In the genomic region with DNA sequence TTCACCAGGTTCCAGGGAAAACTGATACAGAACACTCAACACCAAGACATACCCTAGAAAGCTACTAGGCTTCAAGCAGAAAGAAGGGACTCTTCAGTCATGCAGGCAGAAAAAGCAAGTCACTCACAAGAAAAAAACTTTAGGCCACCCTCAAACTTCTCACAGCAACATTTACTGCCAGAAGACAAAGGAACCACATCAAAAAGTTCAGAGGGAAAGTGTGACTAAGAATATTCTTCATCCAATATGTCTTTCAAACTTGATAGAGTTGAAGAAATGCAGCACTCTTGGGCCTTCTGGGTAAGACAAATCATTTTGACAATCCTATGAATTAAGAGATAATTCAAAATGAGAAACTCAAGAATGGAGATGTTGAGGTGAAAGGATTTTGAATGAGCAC, we compare ENCODE assay signal across 19 cellular contexts. TPM values are rescaled to one million over a fixed set of nuclear protein-coding genes. Genes with fewer than 3 reads are reported as not detected.
DNase-seq lines count a peak whose midpoint lies in the region; ATAC-seq and TF ChIP-seq lines count a peak whose summit lies in the region.
"Had no signal": no experiment of that assay in that cellular context is flagged by ENCODE, and none has a peak within 500 bp of the region (broad histone marks: within the 10 kb centered on the region; RNA-seq: fewer than 3 reads in every experiment).

No MANE protein-coding gene starts in this region.

- H3K27ac Mint-ChIP-seq in activated naive CD4-positive, alpha-beta T cell treated with anti-CD3 and anti-CD28 coated beads for 36 hours, result peak overlapping the region; percentile 66
- no peak overlapping the region for H3K27ac Mint-ChIP-seq in activated naive CD8-positive, alpha-beta T cell treated with anti-CD3 and anti-CD28 coated beads, Interleukin-2, amount 50 U/mL, for 24 hours
- H3K27ac Mint-ChIP-seq: CD14-positive monocyte had no signal

- peaks cover 0 to 7% (median 0%) of the 10 kb centered on the region in 45 donors for H3K27me3 ChIP-seq in dorsolateral prefrontal cortex

- ATAC-seq in SK-N-SH treated with all-trans-retinoic acid at 6 μM for 48 hours, result peak; percentile 23
- peak; percentile 75 for ATAC-seq in activated naive CD8-positive, alpha-beta T cell treated with anti-CD3 and anti-CD28 coated beads, Interleukin-2, amount 50 U/mL, for 24 hours
- ATAC-seq: Panc1 had no signal

- CTCF ChIA-PET in activated naive CD4-positive, alpha-beta T cell treated with anti-CD3 and anti-CD28 coated beads for 36 hours (lab: Charles Lee), result interaction anchor here (0.6 kb wide), 1 partner anchor 9 kb away, joined by 4 read pairs; no protein-coding TSS in a partner anchor

- no peaks in the 10 kb centered on the region for H3K36me3 Mint-ChIP-seq in activated naive CD4-positive, alpha-beta T cell treated with anti-CD3 and anti-CD28 coated beads for 36 hours (ENCODE audit: low read depth)
- no peaks in the 10 kb centered on the region for H3K36me3 Mint-ChIP-seq in activated naive CD8-positive, alpha-beta T cell treated with anti-CD3 and anti-CD28 coated beads, Interleukin-2, amount 50 U/mL, for 24 hours (ENCODE audit: low read depth)

- TF ChIP-seq CTCF in dorsolateral prefrontal cortex (IDR thresholded peaks at IDR 0.05 in 54 of 56, conservative IDR thresholded peaks at IDR 0.05 in 2 of 56; ENCODE audit: low read depth in 1 of 56, partially characterized antibody in 56 of 56), result no peak

- H3K4me1 Mint-ChIP-seq in activated naive CD4-positive, alpha-beta T cell treated with anti-CD3 and anti-CD28 coated beads for 36 hours (ENCODE audit: low read depth), result peaks cover 12% of the 10 kb centered on the region
- H3K4me1 Mint-ChIP-seq in activated naive CD8-positive, alpha-beta T cell treated with anti-CD3 and anti-CD28 coated beads, Interleukin-2, amount 50 U/mL, for 24 hours, result peaks cover 9% of the 10 kb centered on the region

- no peak for DNase-seq in activated naive CD4-positive, alpha-beta T cell treated with anti-CD3 and anti-CD28 coated beads for 36 hours
- no peak for DNase-seq in activated naive CD4-positive, alpha-beta T cell treated with Interleukin-2 at 50 U/mL for 16 hours
- DNase-seq in activated naive CD8-positive, alpha-beta T cell treated with anti-CD3 and anti-CD28 coated beads, Interleukin-2, amount 50 U/mL, for 24 hours, result no peak
- DNase-seq in caudate nucleus (lab: John Stamatoyannopoulos, UW) (no peak), dorsolateral prefrontal cortex (no peak), NCI-H128 (lab: John Stamatoyannopoulos, UW; ENCODE audit: unreplicated experiment) (no peak)
- DNase-seq: ACHN, AML-193, DMS 273 treated with DMSO at 0.1 percent for 48 hours, GF-D8, GM23248, HCEC 1CT, IMR-90, NCI-H1436, NCI-H2081, NCI-H510A had no signal

- peaks cover 22% of the 10 kb centered on the region for H3K27me3 Mint-ChIP-seq in activated naive CD4-positive, alpha-beta T cell treated with anti-CD3 and anti-CD28 coated beads for 36 hours (ENCODE audit: low read depth)
- H3K27me3 Mint-ChIP-seq in activated naive CD8-positive, alpha-beta T cell treated with anti-CD3 and anti-CD28 coated beads, Interleukin-2, amount 50 U/mL, for 24 hours, result peaks cover 26% of the 10 kb centered on the region

- H3K4me3 Mint-ChIP-seq in activated naive CD4-positive, alpha-beta T cell treated with anti-CD3 and anti-CD28 coated beads for 36 hours, result no peak overlapping the region
- no peak overlapping the region for H3K4me3 Mint-ChIP-seq in activated naive CD8-positive, alpha-beta T cell treated with anti-CD3 and anti-CD28 coated beads, Interleukin-2, amount 50 U/mL, for 24 hours
- H3K4me3 Mint-ChIP-seq: CD14-positive monocyte had no signal

- no peaks in the 10 kb centered on the region for H3K9me3 Mint-ChIP-seq in activated naive CD4-positive, alpha-beta T cell treated with anti-CD3 and anti-CD28 coated beads for 36 hours
- no peaks in the 10 kb centered on the region for H3K9me3 Mint-ChIP-seq in activated naive CD8-positive, alpha-beta T cell treated with anti-CD3 and anti-CD28 coated beads, Interleukin-2, amount 50 U/mL, for 24 hours

- intact Hi-C loops in activated naive CD4-positive, alpha-beta T cell treated with anti-CD3 and anti-CD28 coated beads for 36 hours (cut with micrococcal nuclease), result loop anchor here (1.0 kb wide), 1 partner anchor 39 kb away; no protein-coding TSS in a partner anchor
- intact Hi-C loops in dorsolateral prefrontal cortex (cut with DNase I), result no loop called here

- no peak overlapping the region for H3K27ac ChIP-seq in caudate nucleus (ENCODE audit: low read depth, low read length)
- H3K27ac ChIP-seq in dorsolateral prefrontal cortex, result no peak overlapping the region
- H3K27ac ChIP-seq: GM23248 had no signal

- no peak overlapping the region for H3K4me3 ChIP-seq in dorsolateral prefrontal cortex
- H3K4me3 ChIP-seq: GM23248 had no signal

TF ChIP-seq in SK-N-SH treated with all-trans-retinoic acid at 6 μM for 48 hours, 23 proteins besides CTCF, POLR2A, EP300 and RAD21:
- TF ChIP-seq TOX (CRISPR knock-in tag; IDR thresholded peaks at IDR 0.05; ENCODE audit: borderline replicate concordance), result peak; percentile 47; the same call in 1 of the 2 replicates
- TF ChIP-seq RARB (CRISPR knock-in tag; IDR thresholded peaks at IDR 0.05), result no peak
- TF ChIP-seq CSDC2 (CRISPR knock-in tag; IDR thresholded peaks at IDR 0.05), result no peak
- TF ChIP-seq, protein P1, sequence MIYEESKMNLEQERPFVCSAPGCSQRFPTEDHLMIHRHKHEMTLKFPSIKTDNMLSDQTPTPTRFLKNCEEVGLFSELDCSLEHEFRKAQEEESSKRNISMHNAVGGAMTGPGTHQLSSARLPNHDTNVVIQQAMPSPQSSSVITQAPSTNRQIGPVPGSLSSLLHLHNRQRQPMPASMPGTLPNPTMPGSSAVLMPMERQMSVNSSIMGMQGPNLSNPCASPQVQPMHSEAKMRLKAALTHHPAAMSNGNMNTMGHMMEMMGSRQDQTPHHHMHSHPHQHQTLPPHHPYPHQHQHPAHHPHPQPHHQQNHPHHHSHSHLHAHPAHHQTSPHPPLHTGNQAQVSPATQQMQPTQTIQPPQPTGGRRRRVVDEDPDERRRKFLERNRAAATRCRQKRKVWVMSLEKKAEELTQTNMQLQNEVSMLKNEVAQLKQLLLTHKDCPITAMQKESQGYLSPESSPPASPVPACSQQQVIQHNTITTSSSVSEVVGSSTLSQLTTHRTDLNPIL (CRISPR knock-in tag; IDR thresholded peaks at IDR 0.05; ENCODE audit: low read depth), result no peak
- TF ChIP-seq ZC3H10 (CRISPR knock-in tag; IDR thresholded peaks at IDR 0.05), result peak; percentile 61; the same call in 1 of the 2 replicates

RNA-seq across cellular contexts. Expression of a gene that starts 7.7 kb away (rescaled TPM):
- total RNA-seq in activated naive CD4-positive, alpha-beta T cell treated with anti-CD3 and anti-CD28 coated beads for 36 hours, result under 1 TPM; 0.15 to 0.41 TPM
- total RNA-seq in dorsolateral prefrontal cortex, result 100 to 1,000 TPM in 7 of 120 experiments, 10 to 100 TPM in 113; 33.8 to 111 (median 75.1) TPM

RNA-seq across cellular contexts. Expression of a gene that starts 40.1 kb away (rescaled TPM):
- 10 to 100 TPM; 13.8 to 14.0 TPM for total RNA-seq in activated naive CD4-positive, alpha-beta T cell treated with anti-CD3 and anti-CD28 coated beads for 36 hours
- 10 to 100 TPM; 15.8 to 41.6 (median 22.6) TPM for total RNA-seq in dorsolateral prefrontal cortex

Comparison
In these comparisons a context has a peak if more than half of its experiments do, and no peak if none do; other contexts are left out.
1. RNA of a gene that starts 7.7 kb away (total RNA-seq): 33.8 to 111 TPM in dorsolateral prefrontal cortex; 0.15 to 0.41 TPM in activated naive CD4-positive, alpha-beta T cell treated with anti-CD3 and anti-CD28 coated beads for 36 hours; every median in the first group is over 10 times any median in the second.